1 cellular context compared by ENCODE assay signal in the genomic region with DNA sequence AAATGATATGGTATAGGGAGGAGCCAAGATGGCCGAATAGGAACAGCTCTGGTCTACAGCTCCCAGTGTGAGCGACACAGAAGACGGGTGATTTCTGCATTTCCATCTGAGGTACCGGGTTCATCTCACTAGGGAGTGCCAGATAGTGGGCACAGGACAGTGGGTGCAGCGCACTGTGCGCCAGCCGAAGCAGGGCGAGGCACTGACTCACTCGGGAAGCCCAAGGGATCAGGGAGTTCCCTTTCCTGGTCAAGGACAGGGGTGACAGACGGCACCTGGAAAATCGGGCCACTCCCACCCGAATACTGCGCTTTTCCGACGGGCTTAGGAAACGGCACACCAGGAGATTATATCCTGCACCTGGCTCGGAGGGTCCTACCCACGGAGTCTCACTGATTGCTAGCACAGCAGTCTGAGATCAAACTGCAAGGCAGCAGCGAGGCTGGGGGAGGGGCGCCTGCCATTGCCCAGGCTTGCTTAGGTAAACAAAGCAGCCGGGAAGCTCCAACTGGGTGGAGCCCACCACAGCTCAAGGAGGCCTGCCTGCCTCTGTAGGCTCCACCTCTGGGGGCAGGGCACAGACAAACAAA. TPM values are rescaled to one million over a fixed set of nuclear protein-coding genes. Genes with fewer than 3 reads are reported as not detected.
"Had no signal": no experiment of that assay in that cellular context is flagged by ENCODE, and none has a peak within 500 bp of the region (broad histone marks: within the 10 kb centered on the region; RNA-seq: fewer than 3 reads in every experiment).

No MANE protein-coding gene starts in this region.

RNA-seq across cellular contexts. Expression of a gene that starts 26.4 kb away (rescaled TPM):
- total RNA-seq: foreskin keratinocyte had no signal
- polyA plus RNA-seq: foreskin keratinocyte had no signal
